Comparison of ENCODE assay signal across 21 cellular contexts in genomic region chr16:7628981-7629380, GRCh38.
DNase-seq lines count a peak whose midpoint lies in the region; ATAC-seq, FAIRE-seq and TF ChIP-seq lines count a peak whose summit lies in the region.
"Had no signal": no experiment of that assay in that cellular context is flagged by ENCODE, and none has a peak within 500 bp of the region (broad histone marks: within the 10 kb centered on the region; RNA-seq: fewer than 3 reads in every experiment).

No MANE protein-coding gene starts in this region.

- H3K9me3 Mint-ChIP-seq in activated T-helper 1 cell treated with anti-CD3 and anti-CD28 coated beads, Interleukin-12 subunit alpha, Interleukin-12 subunit beta, Interleukin-2, Interleukin-4 antibody, amounts not matched to agents 30 ng/mL and 10 ng/mL and 1 ng/mL, durations not matched to agents 14 hours and 24 hours and 36 hours, result peaks cover 42% of the 10 kb centered on the region

- CTCF ChIA-PET in HepG2 (lab: Yijun Ruan, JAX; ENCODE audit: low intra/inter-chr PET ratio, low total read pairs), result no interaction called here

- no peaks in the 10 kb centered on the region for H3K4me1 Mint-ChIP-seq in activated T-helper 1 cell treated with anti-CD3 and anti-CD28 coated beads, Interleukin-12 subunit alpha, Interleukin-12 subunit beta, Interleukin-2, Interleukin-4 antibody, amounts not matched to agents 30 ng/mL and 10 ng/mL and 1 ng/mL, durations not matched to agents 14 hours and 24 hours and 36 hours (ENCODE audit: low read depth)
- H3K4me1 Mint-ChIP-seq: B cell had no signal

- H3K36me3 Mint-ChIP-seq in activated T-helper 1 cell treated with anti-CD3 and anti-CD28 coated beads, Interleukin-12 subunit alpha, Interleukin-12 subunit beta, Interleukin-2, Interleukin-4 antibody, amounts not matched to agents 30 ng/mL and 10 ng/mL and 1 ng/mL, durations not matched to agents 14 hours and 24 hours and 36 hours (ENCODE audit: low read depth), result no peaks in the 10 kb centered on the region
- H3K36me3 Mint-ChIP-seq: CD8-positive, alpha-beta T cell had no signal

- TF ChIP-seq CTCF in HepG2 (CRISPR knock-in tag; IDR thresholded peaks at IDR 0.05), result no peak
- no peak for TF ChIP-seq CTCF in right lobe of liver (IDR thresholded peaks at IDR 0.05)

- no peaks in the 10 kb centered on the region for H3K4me1 ChIP-seq in HepG2 (ENCODE audit: insufficient read depth, low read length)
- H3K4me1 ChIP-seq in right lobe of liver, result no peaks in the 10 kb centered on the region
- H3K4me1 ChIP-seq: A549; BLaER1 treated with 17β-estradiol and CSF1 and Interleukin-3, amounts not matched to agents 10 nM and 100 nM; Caco-2 had no signal

- FAIRE-seq in HepG2 (lab: Jason Lieb, UNC), result no peak
- FAIRE-seq: A549, D721Med, GM12878, GM12892, GM18507 had no signal

- H3K36me3 ChIP-seq in HepG2 (replicated peaks in 1 of 2; ENCODE audit: control insufficient read depth in 1 of 2, insufficient read depth in 2 of 2, low read length in 2 of 2), result no peaks in the 10 kb centered on the region
- no peaks in the 10 kb centered on the region for H3K36me3 ChIP-seq in right lobe of liver
- H3K36me3 ChIP-seq: BLaER1 treated with 17β-estradiol and CSF1 and Interleukin-3, amounts not matched to agents 10 nM and 100 nM had no signal

- peaks cover 0 to 10% of the 10 kb centered on the region in 2 experiments; a peak in 1 of 5 replicates for H3K27me3 ChIP-seq in HepG2 (ENCODE audit: control insufficient read depth in 1 of 2, insufficient read depth in 2 of 2, low read length in 2 of 2)
- H3K27me3 ChIP-seq in right lobe of liver, result no peaks in the 10 kb centered on the region
- H3K27me3 ChIP-seq: BLaER1 treated with 17β-estradiol and CSF1 and Interleukin-3, amounts not matched to agents 10 nM and 100 nM had no signal

- no TSS peak for BruUV-seq in HepG2 (replicated peaks; lab: Mats Ljungman, UMichigan)

- H3K27ac Mint-ChIP-seq in activated T-helper 1 cell treated with anti-CD3 and anti-CD28 coated beads, Interleukin-12 subunit alpha, Interleukin-12 subunit beta, Interleukin-2, Interleukin-4 antibody, amounts not matched to agents 30 ng/mL and 10 ng/mL and 1 ng/mL, durations not matched to agents 14 hours and 24 hours and 36 hours, result no peak overlapping the region
- H3K27ac Mint-ChIP-seq: B cell; CD4-positive, alpha-beta T cell; CD8-positive, alpha-beta T cell had no signal

- no peak for TF ChIP-seq POLR2A in HepG2 (IDR thresholded peaks at IDR 0.05; ENCODE audit: insufficient read depth in 1 of 2, low read depth in 2 of 2, low read length in 2 of 2)
- no peak for TF ChIP-seq POLR2A in right lobe of liver (IDR thresholded peaks at IDR 0.05)

- WGBS in HepG2 (ENCODE audit: low lambda C conversion rate), result 9% methylated on average over 6 of the region's 6 CpGs
- 47% methylated on average over 5 of the region's 6 CpGs for WGBS in right lobe of liver (ENCODE audit: insufficient coverage, low coverage, low lambda C conversion rate, missing lambda C conversion rate)

- ATAC-seq in HepG2 (no peak), right lobe of liver (no peak)
- ATAC-seq: A549; CD8-positive, alpha-beta T cell; GM12878 had no signal

- H3K9me3 ChIP-seq in HepG2 (ENCODE audit: low read length) (no peaks in the 10 kb centered on the region), right lobe of liver (no peaks in the 10 kb centered on the region)
- H3K9me3 ChIP-seq: A549; BLaER1 treated with 17β-estradiol and CSF1 and Interleukin-3, amounts not matched to agents 10 nM and 100 nM; Caco-2 had no signal

- POLR2A ChIA-PET in HepG2 (lab: Yijun Ruan, JAX), result no interaction called here

- no peaks in the 10 kb centered on the region for H4K20me1 ChIP-seq in HepG2 (ENCODE audit: insufficient read depth, low read length)
- H4K20me1 ChIP-seq: BLaER1 treated with 17β-estradiol and CSF1 and Interleukin-3, amounts not matched to agents 10 nM and 100 nM had no signal

- H3K4me3 ChIP-seq in HepG2 (replicated peaks in 1 of 3; ENCODE audit: insufficient read depth in 1 of 3, low read depth in 2 of 3, low read length in 3 of 3) (no peak overlapping the region), right lobe of liver (no peak overlapping the region)
- H3K4me3 ChIP-seq: A549; BLaER1 treated with 17β-estradiol and CSF1 and Interleukin-3, amounts not matched to agents 10 nM and 100 nM; GM12878 had no signal

- no peak for TF ChIP-seq EP300 in HepG2 (IDR thresholded peaks at IDR 0.05; ENCODE audit: low read depth in 2 of 2, low read length in 2 of 2)
- TF ChIP-seq EP300 in HepG2 (CRISPR knock-in tag; IDR thresholded peaks at IDR 0.05; ENCODE audit: borderline replicate concordance), result no peak

- H2AFZ ChIP-seq in HepG2 (ENCODE audit: low read length), result no peak overlapping the region

- intact Hi-C loops in HepG2 (cut with micrococcal nuclease; ENCODE audit: unreplicated experiment) (no loop called here), right lobe of liver (cut with DNase I) (no loop called here)
- intact Hi-C loops in activated T-helper 1 cell treated with anti-CD3 and anti-CD28 coated beads, Interleukin-12 subunit alpha, Interleukin-12 subunit beta, Interleukin-2, Interleukin-4 antibody, amounts not matched to agents 30 ng/mL and 10 ng/mL and 1 ng/mL, durations not matched to agents 14 hours and 24 hours and 36 hours (cut with micrococcal nuclease), result no loop called here

- no peak overlapping the region for H3K4me3 Mint-ChIP-seq in activated T-helper 1 cell treated with anti-CD3 and anti-CD28 coated beads, Interleukin-12 subunit alpha, Interleukin-12 subunit beta, Interleukin-2, Interleukin-4 antibody, amounts not matched to agents 30 ng/mL and 10 ng/mL and 1 ng/mL, durations not matched to agents 14 hours and 24 hours and 36 hours
- H3K4me3 Mint-ChIP-seq: B cell; CD4-positive, alpha-beta T cell; CD8-positive, alpha-beta T cell had no signal

- no peak overlapping the region for H3K9ac ChIP-seq in HepG2 (ENCODE audit: insufficient read depth, low read depth, low read length)
- H3K9ac ChIP-seq: BLaER1 treated with 17β-estradiol and CSF1 and Interleukin-3, amounts not matched to agents 10 nM and 100 nM had no signal

- H3K79me2 ChIP-seq in HepG2 (ENCODE audit: insufficient read depth, low read length), result no peaks in the 10 kb centered on the region

- H3K27ac ChIP-seq in HepG2 (ENCODE audit: extremely low read length, insufficient read depth, low read length), result no peak overlapping the region
- H3K27ac ChIP-seq in right lobe of liver, result no peak overlapping the region
- H3K27ac ChIP-seq: 22Rv1; A549; BLaER1 treated with 17β-estradiol and CSF1 and Interleukin-3, amounts not matched to agents 10 nM and 100 nM; C4-2B had no signal

- TF ChIP-seq RAD21 in HepG2 (CRISPR knock-in tag; IDR thresholded peaks at IDR 0.05), result no peak

- in situ Hi-C loops in HepG2 (cut with HindIII; ENCODE audit: extremely low pct_ligation_motif_present, low pct_unique_long_range_greater_than_20kb), result loop anchor here (10.0 kb wide), 1 partner anchor 64 kb away; no protein-coding TSS in a partner anchor

- no peak overlapping the region for H3K4me2 ChIP-seq in HepG2 (ENCODE audit: low read depth, low read length)
- H3K4me2 ChIP-seq: A549; BLaER1 treated with 17β-estradiol and CSF1 and Interleukin-3, amounts not matched to agents 10 nM and 100 nM had no signal

- H3K27me3 Mint-ChIP-seq in activated T-helper 1 cell treated with anti-CD3 and anti-CD28 coated beads, Interleukin-12 subunit alpha, Interleukin-12 subunit beta, Interleukin-2, Interleukin-4 antibody, amounts not matched to agents 30 ng/mL and 10 ng/mL and 1 ng/mL, durations not matched to agents 14 hours and 24 hours and 36 hours (ENCODE audit: insufficient read depth), result no peaks in the 10 kb centered on the region
- H3K27me3 Mint-ChIP-seq: B cell; CD4-positive, alpha-beta T cell had no signal

- DNase-seq in HepG2 (ENCODE audit: low spot score) (no peak), right lobe of liver (no peak), islet precursor cell (peak; percentile 93), GM19240 (ENCODE audit: insufficient read length, low spot score) (no peak)
- DNase-seq in activated T-helper 1 cell treated with anti-CD3 and anti-CD28 coated beads, Interleukin-12 subunit alpha, Interleukin-12 subunit beta, Interleukin-2, Interleukin-4 antibody, amounts not matched to agents 30 ng/mL and 10 ng/mL and 1 ng/mL, durations not matched to agents 14 hours and 24 hours and 36 hours (ENCODE audit: low spot score), result no peak
- DNase-seq: AML-193; Caco-2; Calu3; CD4-positive, alpha-beta T cell; CD8-positive, alpha-beta T cell; DMS79 treated with DMSO at 0.1 percent for 48 hours; GDM1 had no signal

TF ChIP-seq in HepG2, 621 proteins besides CTCF, POLR2A, EP300 and RAD21:
- TF ChIP-seq ATF7 (IDR thresholded peaks at IDR 0.05) (peak; percentile 49; the same call in 1 of the 2 replicates), ATF7 (CRISPR knock-in tag; IDR thresholded peaks at IDR 0.05) (no peak), ZFP36L1 (CRISPR knock-in tag; IDR thresholded peaks at IDR 0.05) (no peak), CREB1 (IDR thresholded peaks at IDR 0.05) (peak; percentile 37; the same call in 1 of the 2 replicates), CREB1 (CRISPR knock-in tag; IDR thresholded peaks at IDR 0.05) (no peak), SP4 (CRISPR knock-in tag; IDR thresholded peaks at IDR 0.05) (no peak), CHD2 (IDR thresholded peaks at IDR 0.05; ENCODE audit: low read depth, low read length) (no peak)
- TF ChIP-seq, protein P1, sequence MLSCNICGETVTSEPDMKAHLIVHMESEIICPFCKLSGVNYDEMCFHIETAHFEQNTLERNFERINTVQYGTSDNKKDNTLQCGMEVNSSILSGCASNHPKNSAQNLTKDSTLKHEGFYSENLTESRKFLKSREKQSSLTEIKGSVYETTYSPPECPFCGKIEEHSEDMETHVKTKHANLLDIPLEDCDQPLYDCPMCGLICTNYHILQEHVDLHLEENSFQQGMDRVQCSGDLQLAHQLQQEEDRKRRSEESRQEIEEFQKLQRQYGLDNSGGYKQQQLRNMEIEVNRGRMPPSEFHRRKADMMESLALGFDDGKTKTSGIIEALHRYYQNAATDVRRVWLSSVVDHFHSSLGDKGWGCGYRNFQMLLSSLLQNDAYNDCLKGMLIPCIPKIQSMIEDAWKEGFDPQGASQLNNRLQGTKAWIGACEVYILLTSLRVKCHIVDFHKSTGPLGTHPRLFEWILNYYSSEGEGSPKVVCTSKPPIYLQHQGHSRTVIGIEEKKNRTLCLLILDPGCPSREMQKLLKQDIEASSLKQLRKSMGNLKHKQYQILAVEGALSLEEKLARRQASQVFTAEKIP (CRISPR knock-in tag; IDR thresholded peaks at IDR 0.05; ENCODE audit: borderline replicate concordance), result no peak
